15 cellular contexts compared by ENCODE assay signal in the genomic region with DNA sequence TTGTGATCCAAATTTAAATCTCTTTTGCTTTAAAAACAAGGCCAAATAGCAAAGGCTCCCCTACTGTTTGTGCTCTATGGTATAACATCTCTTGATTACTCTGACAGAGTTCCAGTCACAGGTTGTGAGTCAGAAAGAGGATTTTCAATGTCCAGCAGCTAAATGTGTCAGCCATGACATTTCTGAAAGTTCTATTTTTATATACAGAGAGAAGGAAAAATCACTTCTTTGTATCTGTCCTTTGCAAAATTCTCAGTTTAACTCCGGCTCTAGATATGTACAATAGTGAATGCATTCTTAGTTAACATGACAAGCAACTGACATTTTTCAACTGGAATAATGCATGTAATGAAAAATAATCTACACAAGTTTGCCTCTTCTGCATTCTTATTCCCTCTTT.
DNase-seq lines count a peak whose midpoint lies in the region; ATAC-seq and TF ChIP-seq lines count a peak whose summit lies in the region.
"Had no signal": no experiment of that assay in that cellular context is flagged by ENCODE, and none has a peak within 500 bp of the region (broad histone marks: within the 10 kb centered on the region; RNA-seq: fewer than 3 reads in every experiment).

No MANE protein-coding gene starts in this region.

- peaks cover 13% of the 10 kb centered on the region for H3K4me1 ChIP-seq in GM23248 (ENCODE audit: insufficient read depth)
- H3K4me1 ChIP-seq: left lung had no signal

- no peak for TF ChIP-seq CTCF in fibroblast of the aortic adventitia (IDR thresholded peaks at IDR 0.05; ENCODE audit: insufficient read depth, low read length)

- H2AFZ ChIP-seq in GM23248, result no peak overlapping the region

- H3K79me2 ChIP-seq in GM23248 (ENCODE audit: insufficient read depth), result no peaks in the 10 kb centered on the region

- H3K4me3 ChIP-seq in GM23248 (no peak overlapping the region), fibroblast of the aortic adventitia (ENCODE audit: low read depth, low read length) (no peak overlapping the region)
- H3K4me3 ChIP-seq: left lung, SK-N-MC had no signal

- no peaks in the 10 kb centered on the region for H3K27me3 ChIP-seq in GM23248 (replicated peaks; ENCODE audit: insufficient read depth)
- H3K27me3 ChIP-seq: left lung had no signal

- no peaks in the 10 kb centered on the region for H3K9me3 ChIP-seq in GM23248 (ENCODE audit: low read depth)
- H3K9me3 ChIP-seq: left lung had no signal

- H3K9ac ChIP-seq in GM23248, result no peak overlapping the region

- no peaks in the 10 kb centered on the region; the same call in 1 of the 2 replicates for H3K9me2 ChIP-seq in GM23248 (ENCODE audit: insufficient read depth)

- no peaks in the 10 kb centered on the region for H3K36me3 ChIP-seq in GM23248 (ENCODE audit: low read depth)
- H3K36me3 ChIP-seq: left lung had no signal

- no peak overlapping the region for H3K4me2 ChIP-seq in GM23248 (ENCODE audit: unreplicated experiment)

- no peaks in the 10 kb centered on the region for H4K20me1 ChIP-seq in GM23248 (ENCODE audit: insufficient read depth)

- 71 to 85% methylated on average over 1 of the region's 1 CpG for WGBS in GM23248 (ENCODE audit: low coverage in 1 of 2, low lambda C conversion rate in 2 of 2, missing lambda C conversion rate in 2 of 2), 2 experiments

- peak; percentile 63 for DNase-seq in GM23248
- DNase-seq in amniotic stem cell (lab: John Stamatoyannopoulos, UW), result peak; percentile 7
- DNase-seq in fibroblast of the aortic adventitia (ENCODE audit: low read depth), result peak; percentile 6
- peak; percentile 56 for DNase-seq in renal cortical epithelial cell (ENCODE audit: low read depth)
- DNase-seq in SKM-1 treated with dmso at 0.1 percent for 144 hours (lab: John Stamatoyannopoulos, UW; ENCODE audit: unreplicated experiment), result no peak
- DNase-seq in activated naive CD4-positive, alpha-beta T cell (lab: John Stamatoyannopoulos, UW), result no peak
- no peak for DNase-seq in NCI-H1105 treated with DMSO at 0.1 percent for 48 hours (lab: John Stamatoyannopoulos, UW)
- DNase-seq: activated CD4-positive, alpha-beta T cell treated with anti-CD3 and anti-CD28 coated beads, Interleukin-2, amount 50 U/mL, for 1 hour; activated T-cell treated with anti-CD3 and anti-CD28 coated beads, Interleukin-2, amount 50 U/mL, for 4 hours; DMS 273 treated with DMSO at 0.1 percent for 48 hours; left lung; NCI-H345 had no signal

- peaks cover 12% of the 10 kb centered on the region; the same call in 1 of the 2 replicates for H3F3A ChIP-seq in GM23248 (ENCODE audit: insufficient read depth)

- in situ Hi-C loops in GM23248 (cut with MboI), result no loop called here

- H3K27ac ChIP-seq in GM23248, result no peak overlapping the region
- H3K27ac ChIP-seq: HL-60, left lung, SK-N-MC had no signal

- ATAC-seq in HG03159 (IDR thresholded peaks at IDR 0.05; ENCODE audit: unreplicated experiment), result no peak
- ATAC-seq: activated T-cell treated with anti-CD3 and anti-CD28 coated beads, Interleukin-2, amount 50 U/mL, for 4 hours; left lung had no signal

Comparison
In these comparisons a context has a peak if more than half of its experiments do, and no peak if none do; other contexts are left out.
1. DNase-seq: peak in GM23248 (single experiment), amniotic stem cell (single experiment), fibroblast of the aortic adventitia (single experiment) and renal cortical epithelial cell (single experiment); none in SKM-1 treated with dmso at 0.1 percent for 144 hours (single experiment), activated naive CD4-positive, alpha-beta T cell (0 of 4) and NCI-H1105 treated with DMSO at 0.1 percent for 48 hours (single experiment).